In the genomic region with DNA sequence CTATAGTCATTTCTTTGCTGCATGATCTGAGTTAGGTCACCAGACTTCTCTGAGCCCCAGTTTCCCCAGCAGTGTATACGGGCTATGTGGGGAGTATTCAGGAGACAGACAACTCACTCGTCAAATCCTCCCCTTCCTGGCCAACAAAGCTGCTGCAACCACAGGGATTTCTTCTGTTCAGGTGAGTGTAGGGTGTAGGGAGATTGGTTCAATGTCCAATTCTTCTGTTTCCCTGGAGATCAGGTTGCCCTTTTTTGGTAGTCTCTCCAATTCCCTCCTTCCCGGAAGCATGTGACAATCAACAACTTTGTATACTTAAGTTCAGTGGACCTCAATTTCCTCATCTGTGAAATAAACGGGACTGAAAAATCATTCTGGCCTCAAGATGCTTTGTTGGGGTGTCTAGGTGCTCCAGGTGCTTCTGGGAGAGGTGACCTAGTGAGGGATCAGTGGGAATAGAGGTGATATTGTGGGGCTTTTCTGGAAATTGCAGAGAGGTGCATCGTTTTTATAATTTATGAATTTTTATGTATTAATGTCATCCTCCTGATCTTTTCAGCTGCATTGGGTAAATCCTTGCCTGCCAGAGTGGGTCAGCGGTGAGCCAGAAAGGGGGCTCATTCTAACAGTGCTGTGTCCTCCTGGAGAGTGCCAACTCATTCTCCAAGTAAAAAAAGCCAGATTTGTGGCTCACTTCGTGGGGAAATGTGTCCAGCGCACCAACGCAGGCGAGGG, we compare ENCODE assay signal across 8 cellular contexts. TPM values are rescaled to one million over a fixed set of nuclear protein-coding genes. Genes with fewer than 3 reads are reported as not detected.
DNase-seq lines count a peak whose midpoint lies in the region; ATAC-seq lines count a peak whose summit lies in the region.

No MANE protein-coding gene starts in this region.

- H3K4me3 Mint-ChIP-seq in activated T-cell treated with anti-CD3 and anti-CD28 coated beads, Interleukin-2, amount 50 U/mL, for 72 hours: peak overlapping the region; percentile 81 to 87
- peak overlapping the region; percentile 89 for H3K4me3 Mint-ChIP-seq in activated CD8-positive, alpha-beta T cell treated with anti-CD3 and anti-CD28 coated beads, Interleukin-2, amount 10 ng/mL, durations not matched to agents 7 days and 5 days
- H3K4me3 Mint-ChIP-seq in immature natural killer cell: peak overlapping the region; percentile 63 to 84 (median 70)

- POLR2A ChIA-PET in activated CD8-positive, alpha-beta T cell treated with anti-CD3 and anti-CD28 coated beads, Interleukin-2, amount 10 ng/mL, durations not matched to agents 7 days and 5 days (lab: Charles Lee): interaction anchor here (0.6 to 2.0 kb wide), 8 partner anchors 11 to 308 kb away, joined by 3 to 4 read pairs (median 3); a partner anchor contains a TSS

- CTCF ChIA-PET in activated CD8-positive, alpha-beta T cell treated with anti-CD3 and anti-CD28 coated beads, Interleukin-2, amount 10 ng/mL, durations not matched to agents 7 days and 5 days (lab: Charles Lee): interaction anchor here (0.8 to 5.0 kb wide), 11 partner anchors 9 to 254 kb away, joined by 3 to 40 read pairs (median 5); no protein-coding TSS in a partner anchor

- no peak for DNase-seq in activated T-cell treated with anti-CD3 and anti-CD28 coated beads, Interleukin-2, amount 50 U/mL, for 72 hours
- DNase-seq in activated T-cell treated with anti-CD3 and anti-CD28 coated beads, Interleukin-2, amount 50 U/mL, for 1 hour: no peak
- DNase-seq in activated CD8-positive, alpha-beta T cell treated with anti-CD3 and anti-CD28 coated beads, Interleukin-2, amount 10 ng/mL, durations not matched to agents 7 days and 5 days: no peak
- DNase-seq in immature natural killer cell: no peak
- DNase-seq in superior temporal gyrus (ENCODE audit: extremely low spot score): peak; percentile 26
- DNase-seq in NCI-H1092 (lab: John Stamatoyannopoulos, UW): no peak

- H3K4me1 Mint-ChIP-seq in activated T-cell treated with anti-CD3 and anti-CD28 coated beads, Interleukin-2, amount 50 U/mL, for 72 hours (ENCODE audit: low read depth): peaks cover 61% of the 10 kb centered on the region
- peaks cover 58% of the 10 kb centered on the region for H3K4me1 Mint-ChIP-seq in activated CD8-positive, alpha-beta T cell treated with anti-CD3 and anti-CD28 coated beads, Interleukin-2, amount 10 ng/mL, durations not matched to agents 7 days and 5 days (ENCODE audit: low read depth)
- H3K4me1 Mint-ChIP-seq in immature natural killer cell: peaks cover 26 to 29% of the 10 kb centered on the region in 2 donors

- no peak for ATAC-seq in activated T-cell treated with anti-CD3 and anti-CD28 coated beads, Interleukin-2, amount 50 U/mL, for 72 hours (replicated peaks in 1 of 2)
- ATAC-seq in activated CD8-positive, alpha-beta T cell treated with anti-CD3 and anti-CD28 coated beads, Interleukin-2, amount 10 ng/mL, durations not matched to agents 7 days and 5 days: no peak
- no peak for ATAC-seq in GM21786 (IDR thresholded peaks at IDR 0.05; ENCODE audit: unreplicated experiment)
- ATAC-seq in HG03135 (IDR thresholded peaks at IDR 0.05; ENCODE audit: unreplicated experiment): no peak

- no peaks in the 10 kb centered on the region for H3K9me3 Mint-ChIP-seq in activated T-cell treated with anti-CD3 and anti-CD28 coated beads, Interleukin-2, amount 50 U/mL, for 72 hours
- no peaks in the 10 kb centered on the region for H3K9me3 Mint-ChIP-seq in activated CD8-positive, alpha-beta T cell treated with anti-CD3 and anti-CD28 coated beads, Interleukin-2, amount 10 ng/mL, durations not matched to agents 7 days and 5 days (ENCODE audit: insufficient read depth)
- peaks cover 0 to 2% (median 0%) of the 10 kb centered on the region in 6 donors for H3K9me3 Mint-ChIP-seq in immature natural killer cell

- H3K27ac Mint-ChIP-seq in activated T-cell treated with anti-CD3 and anti-CD28 coated beads, Interleukin-2, amount 50 U/mL, for 72 hours: peak overlapping the region; percentile 41
- peak overlapping the region; percentile 69 for H3K27ac Mint-ChIP-seq in activated CD8-positive, alpha-beta T cell treated with anti-CD3 and anti-CD28 coated beads, Interleukin-2, amount 10 ng/mL, durations not matched to agents 7 days and 5 days
- H3K27ac Mint-ChIP-seq in immature natural killer cell: peak overlapping the region; percentile 48 to 90 (median 76)

- peaks cover 3 to 5% of the 10 kb centered on the region in 2 donors for H3K36me3 Mint-ChIP-seq in activated T-cell treated with anti-CD3 and anti-CD28 coated beads, Interleukin-2, amount 50 U/mL, for 72 hours (ENCODE audit: insufficient read depth in 2 of 2)
- peaks cover 19% of the 10 kb centered on the region for H3K36me3 Mint-ChIP-seq in activated CD8-positive, alpha-beta T cell treated with anti-CD3 and anti-CD28 coated beads, Interleukin-2, amount 10 ng/mL, durations not matched to agents 7 days and 5 days (ENCODE audit: low read depth)
- no peaks in the 10 kb centered on the region for H3K36me3 Mint-ChIP-seq in immature natural killer cell

- peaks cover 8% of the 10 kb centered on the region for H3K27me3 Mint-ChIP-seq in activated T-cell treated with anti-CD3 and anti-CD28 coated beads, Interleukin-2, amount 50 U/mL, for 72 hours (ENCODE audit: low read depth)
- H3K27me3 Mint-ChIP-seq in activated CD8-positive, alpha-beta T cell treated with anti-CD3 and anti-CD28 coated beads, Interleukin-2, amount 10 ng/mL, durations not matched to agents 7 days and 5 days (ENCODE audit: low read depth): no peaks in the 10 kb centered on the region
- H3K27me3 Mint-ChIP-seq in immature natural killer cell (ENCODE audit: low read depth in 3 of 3): peaks cover 20 to 24% (median 24%) of the 10 kb centered on the region in 3 donors

RNA-seq across cellular contexts. Expression of a gene that starts 0.6 kb away (rescaled TPM):
- total RNA-seq in activated T-cell treated with anti-CD3 and anti-CD28 coated beads, Interleukin-2, amount 50 U/mL, for 72 hours: 10 to 100 TPM; 59.9 to 60.4 TPM
- 10 to 100 TPM; 43.4 to 44.2 TPM for total RNA-seq in activated CD8-positive, alpha-beta T cell treated with anti-CD3 and anti-CD28 coated beads, Interleukin-2, amount 10 ng/mL, durations not matched to agents 7 days and 5 days
- 10 to 100 TPM in 1 of 3 donors, 1 to 10 TPM in 2; 3.3 to 13.6 (median 7.0) TPM for polyA plus RNA-seq in immature natural killer cell

RNA-seq across cellular contexts. Expression of a gene that starts 19.7 kb away (rescaled TPM):
- total RNA-seq in activated T-cell treated with anti-CD3 and anti-CD28 coated beads, Interleukin-2, amount 50 U/mL, for 72 hours: under 1 TPM; 0.05 to 0.09 TPM
- total RNA-seq in activated CD8-positive, alpha-beta T cell treated with anti-CD3 and anti-CD28 coated beads, Interleukin-2, amount 10 ng/mL, durations not matched to agents 7 days and 5 days: not detected
- polyA plus RNA-seq in immature natural killer cell: not detected
